ENCODE assay signal across 16 cellular contexts in the genomic region with DNA sequence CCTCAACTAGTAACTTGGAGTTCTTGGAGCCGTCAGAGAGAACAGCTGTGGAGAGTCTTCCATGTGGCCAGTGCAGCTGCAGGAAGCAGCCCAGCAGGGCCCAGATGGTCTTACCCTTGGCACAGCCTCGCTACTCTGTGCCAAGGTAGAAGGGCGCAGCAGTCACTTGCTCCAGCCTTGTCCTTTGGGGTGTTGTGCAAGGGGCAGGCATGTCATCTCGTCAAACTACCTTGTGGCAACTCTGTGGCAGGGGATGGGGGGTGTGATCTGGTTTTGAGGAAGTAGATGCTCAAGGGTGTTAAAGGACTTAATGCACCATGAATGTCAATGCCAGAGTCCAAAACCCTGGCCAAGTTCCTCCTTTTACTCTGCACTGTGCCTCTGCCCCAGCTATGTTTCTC. TPM values are rescaled to one million over a fixed set of nuclear protein-coding genes. Genes with fewer than 3 reads are reported as not detected.
DNase-seq lines count a peak whose midpoint lies in the region; ATAC-seq and TF ChIP-seq lines count a peak whose summit lies in the region.
"Had no signal": no experiment of that assay in that cellular context is flagged by ENCODE, and none has a peak within 500 bp of the region (broad histone marks: within the 10 kb centered on the region; RNA-seq: fewer than 3 reads in every experiment).

No MANE protein-coding gene starts in this region.

- peaks cover 0 to 42% (median 23%) of the 10 kb centered on the region in 12 donors for H3K4me1 ChIP-seq in heart left ventricle
- H3K4me1 ChIP-seq in psoas muscle, result peaks cover 43% of the 10 kb centered on the region
- H3K4me1 ChIP-seq: colonic mucosa had no signal

- in situ Hi-C loops in KBM-7 (cut with MboI; ENCODE audit: low pct_unique_long_range_greater_than_20kb, low sequenced_read_pairs), result no loop called here

- H3K4me3 ChIP-seq in heart left ventricle (no peak overlapping the region), psoas muscle (no peak overlapping the region)
- H3K4me3 ChIP-seq: colonic mucosa had no signal

- TF ChIP-seq CTCF in heart left ventricle (IDR thresholded peaks at IDR 0.05), result no peak
- no peak for TF ChIP-seq CTCF in psoas muscle (IDR thresholded peaks at IDR 0.05)

- H3K27me3 Mint-ChIP-seq in activated T-cell treated with anti-CD3 and anti-CD28 coated beads, Interleukin-2, amount 50 U/mL, for 24 hours, result no peaks in the 10 kb centered on the region
- H3K27me3 Mint-ChIP-seq: activated CD4-positive, alpha-beta memory T cell treated with anti-CD3 and anti-CD28 coated beads for 36 hours had no signal

- H3K27me3 ChIP-seq in heart left ventricle (no peaks in the 10 kb centered on the region), psoas muscle (ENCODE audit: insufficient read depth in 3 of 3, low read length in 2 of 3) (no peaks in the 10 kb centered on the region)
- H3K27me3 ChIP-seq: colonic mucosa had no signal

- H3K4me1 Mint-ChIP-seq in activated T-cell treated with anti-CD3 and anti-CD28 coated beads, Interleukin-2, amount 50 U/mL, for 24 hours (ENCODE audit: low read depth), result no peaks in the 10 kb centered on the region

- H3K36me3 Mint-ChIP-seq in activated T-cell treated with anti-CD3 and anti-CD28 coated beads, Interleukin-2, amount 50 U/mL, for 24 hours (ENCODE audit: low read depth), result peaks cover 86% of the 10 kb centered on the region

- no peak overlapping the region for H3K27ac Mint-ChIP-seq in activated T-cell treated with anti-CD3 and anti-CD28 coated beads, Interleukin-2, amount 50 U/mL, for 24 hours
- H3K27ac Mint-ChIP-seq: activated CD4-positive, alpha-beta memory T cell treated with anti-CD3 and anti-CD28 coated beads for 36 hours; CD8-positive, alpha-beta T cell had no signal

- DNase-seq in KBM-7, result peak; percentile 93
- DNase-seq in SKM-1 treated with dmso at 0.1 percent for 144 hours (lab: John Stamatoyannopoulos, UW; ENCODE audit: unreplicated experiment), result peak; percentile 100
- peak in 2 of 5 donors; percentile 70 to 72 for DNase-seq in heart left ventricle
- peak; percentile 78 to 89 for DNase-seq in psoas muscle
- DNase-seq in NCI-H1048 (lab: John Stamatoyannopoulos, UW), result no peak
- DNase-seq in activated T-cell treated with anti-CD3 and anti-CD28 coated beads, Interleukin-2, amount 50 U/mL, for 24 hours, result no peak
- DNase-seq: activated CD4-positive, alpha-beta memory T cell treated with anti-CD3 and anti-CD28 coated beads for 36 hours; activated naive CD4-positive, alpha-beta T cell treated with anti-CD3 and anti-CD28 coated beads, Interleukin-2, amount 50 U/mL, for 16 hours; CD8-positive, alpha-beta T cell; colonic mucosa; NCI-H1092; NCI-H524 treated with DMSO at 0.1 percent for 48 hours; stimulated activated naive CD8-positive, alpha-beta T cell treated with anti-CD3 and anti-CD28 coated beads, Interleukin-15, Interleukin-2, amounts not matched to agents 100 U/mL and 50 U/mL, for 24 hours had no signal

- no peaks in the 10 kb centered on the region for H3K9me3 ChIP-seq in heart left ventricle
- no peaks in the 10 kb centered on the region for H3K9me3 ChIP-seq in psoas muscle
- H3K9me3 ChIP-seq: colonic mucosa had no signal

- 34 to 57% (median 51%) methylated on average over 4 of the region's 4 CpGs for WGBS in heart left ventricle, 4 donors
- WGBS in psoas muscle, 3 donors, result 17 to 37% (median 31%) methylated on average over 4 of the region's 4 CpGs

- H3K4me3 Mint-ChIP-seq in activated T-cell treated with anti-CD3 and anti-CD28 coated beads, Interleukin-2, amount 50 U/mL, for 24 hours, result no peak overlapping the region
- H3K4me3 Mint-ChIP-seq: activated CD4-positive, alpha-beta memory T cell treated with anti-CD3 and anti-CD28 coated beads for 36 hours; CD8-positive, alpha-beta T cell had no signal

- peak overlapping the region in 3 of 12 donors; percentile 13 to 41 (median 23) for H3K27ac ChIP-seq in heart left ventricle
- H3K27ac ChIP-seq in psoas muscle, result peak overlapping the region; percentile 79
- H3K27ac ChIP-seq: colonic mucosa had no signal

- ATAC-seq in heart left ventricle (peak; percentile 40 to 90 (median 70)), psoas muscle (peak; percentile 71 to 92 (median 91)), HG03439 (IDR thresholded peaks at IDR 0.05; ENCODE audit: unreplicated experiment) (no peak), HG03280 (IDR thresholded peaks at IDR 0.05; ENCODE audit: unreplicated experiment) (no peak)
- ATAC-seq: CD8-positive, alpha-beta T cell; SK-N-SH treated with all-trans-retinoic acid at 6 μM for 48 hours; stimulated activated naive CD8-positive, alpha-beta T cell treated with anti-CD3 and anti-CD28 coated beads, Interleukin-15, Interleukin-2, amounts not matched to agents 100 U/mL and 50 U/mL, for 24 hours had no signal

- no peak for TF ChIP-seq POLR2A in heart left ventricle (IDR thresholded peaks at IDR 0.05)

- H3K36me3 ChIP-seq in heart left ventricle (peaks cover 0 to 96% (median 84%) of the 10 kb centered on the region in 9 donors), psoas muscle (ENCODE audit: insufficient read depth in 1 of 2, low read depth in 1 of 2) (peaks cover 4 to 87% of the 10 kb centered on the region in 2 donors)

- H3K9me3 Mint-ChIP-seq in activated T-cell treated with anti-CD3 and anti-CD28 coated beads, Interleukin-2, amount 50 U/mL, for 24 hours, result no peaks in the 10 kb centered on the region
- H3K9me3 Mint-ChIP-seq: activated CD4-positive, alpha-beta memory T cell treated with anti-CD3 and anti-CD28 coated beads for 36 hours; CD8-positive, alpha-beta T cell had no signal

- intact Hi-C loops in heart left ventricle (cut with DNase I), result loop anchor here in 5 of 10 donors (2.0 kb wide), 3 partner anchors 93 to 157 kb away; a partner anchor contains a TSS
- intact Hi-C loops in psoas muscle (cut with DNase I), result no loop called here

RNA-seq across cellular contexts. Expression of a gene that starts 34.2 kb away (rescaled TPM):
- 10 to 100 TPM; 31.3 to 51.0 (median 34.5) TPM for total RNA-seq in heart left ventricle
- polyA plus RNA-seq in heart left ventricle, result 10 to 100 TPM in 1 of 2 donors, 1 to 10 TPM in 1; 9.8 to 32.0 TPM
- 10 to 100 TPM; 32.7 to 45.5 (median 35.6) TPM for total RNA-seq in psoas muscle
- 10 to 100 TPM; 14.7 to 44.3 (median 17.7) TPM for polyA plus RNA-seq in psoas muscle

Comparison
In these comparisons a context has a peak if more than half of its experiments do, and no peak if none do; other contexts are left out.
1. DNase-seq: peak in KBM-7 (single experiment), SKM-1 treated with dmso at 0.1 percent for 144 hours (single experiment) and psoas muscle (2 of 2); none in NCI-H1048 (single experiment) and activated T-cell treated with anti-CD3 and anti-CD28 coated beads, Interleukin-2, amount 50 U/mL, for 24 hours (single experiment).
2. ATAC-seq: peak in heart left ventricle (4 of 4) and psoas muscle (4 of 4); none in HG03439 (single experiment) and HG03280 (single experiment).